1 cellular context compared by ENCODE assay signal in the genomic region with DNA sequence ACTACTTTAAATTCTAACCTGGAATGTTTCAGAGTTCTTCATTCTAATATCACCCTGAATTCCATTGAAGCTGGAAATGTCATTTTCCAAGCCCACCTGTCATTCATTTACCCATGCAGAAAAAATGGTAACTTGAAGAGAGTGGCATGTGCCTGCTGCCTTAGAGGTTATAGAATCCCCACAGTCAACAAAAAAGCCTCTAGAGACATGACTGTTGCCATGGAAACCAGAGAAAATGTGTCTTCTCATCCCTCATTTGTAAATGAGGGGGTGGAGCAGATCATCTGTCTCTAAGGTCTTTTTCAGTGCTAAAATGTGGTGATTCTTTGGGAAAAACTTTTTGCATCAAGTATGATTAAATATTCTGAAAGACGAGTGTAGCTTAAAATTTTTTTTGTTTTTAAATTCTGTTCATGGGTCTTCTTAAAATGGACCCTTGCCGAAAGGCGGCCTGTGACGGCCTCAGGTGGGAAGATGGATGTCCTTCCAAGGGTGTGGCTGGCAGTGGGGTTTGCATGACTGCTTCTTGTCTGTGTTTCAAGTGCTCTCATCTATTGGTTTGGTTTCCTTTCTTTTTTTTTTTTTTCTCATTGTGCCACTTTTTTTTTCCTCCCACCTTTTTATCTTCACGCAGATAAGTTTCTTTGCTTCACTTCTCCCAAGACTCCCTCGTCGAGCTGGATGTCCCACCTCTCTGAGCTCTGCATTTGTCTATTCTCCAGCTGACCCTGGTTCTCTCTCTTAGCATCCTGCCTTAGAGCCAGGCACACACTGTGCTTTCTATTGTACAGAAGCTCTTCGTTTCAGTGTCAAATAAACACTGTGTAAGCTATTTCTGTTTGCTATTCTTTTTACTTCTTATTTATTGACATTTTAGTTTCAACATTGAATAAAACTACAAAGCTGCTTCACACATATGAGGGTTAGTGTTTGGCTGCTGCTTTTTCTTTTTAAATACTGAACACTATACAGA.
TF ChIP-seq lines count a peak whose summit lies in the region.

No MANE protein-coding gene starts in this region.

TF ChIP-seq in K562, 482 proteins besides CTCF, POLR2A, EP300 and RAD21 (continued from another document):
- TF ChIP-seq, protein P1, sequence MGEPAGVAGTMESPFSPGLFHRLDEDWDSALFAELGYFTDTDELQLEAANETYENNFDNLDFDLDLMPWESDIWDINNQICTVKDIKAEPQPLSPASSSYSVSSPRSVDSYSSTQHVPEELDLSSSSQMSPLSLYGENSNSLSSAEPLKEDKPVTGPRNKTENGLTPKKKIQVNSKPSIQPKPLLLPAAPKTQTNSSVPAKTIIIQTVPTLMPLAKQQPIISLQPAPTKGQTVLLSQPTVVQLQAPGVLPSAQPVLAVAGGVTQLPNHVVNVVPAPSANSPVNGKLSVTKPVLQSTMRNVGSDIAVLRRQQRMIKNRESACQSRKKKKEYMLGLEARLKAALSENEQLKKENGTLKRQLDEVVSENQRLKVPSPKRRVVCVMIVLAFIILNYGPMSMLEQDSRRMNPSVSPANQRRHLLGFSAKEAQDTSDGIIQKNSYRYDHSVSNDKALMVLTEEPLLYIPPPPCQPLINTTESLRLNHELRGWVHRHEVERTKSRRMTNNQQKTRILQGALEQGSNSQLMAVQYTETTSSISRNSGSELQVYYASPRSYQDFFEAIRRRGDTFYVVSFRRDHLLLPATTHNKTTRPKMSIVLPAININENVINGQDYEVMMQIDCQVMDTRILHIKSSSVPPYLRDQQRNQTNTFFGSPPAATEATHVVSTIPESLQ (CRISPR knock-in tag; IDR thresholded peaks at IDR 0.05) = no peak
- peak; percentile 96 for TF ChIP-seq RFX1 (IDR thresholded peaks at IDR 0.05)
- TF ChIP-seq C11orf30 (IDR thresholded peaks at IDR 0.05; ENCODE audit: low read depth) = peak; percentile 40; the same call in 1 of the 2 replicates
- no peak for TF ChIP-seq PCBP2 (IDR thresholded peaks at IDR 0.05; ENCODE audit: low read depth, low read length, poor library complexity, severe bottlenecking)
- no peak for TF ChIP-seq ZNF143 (CRISPR knock-in tag; IDR thresholded peaks at IDR 0.05)
- TF ChIP-seq, protein P2, sequence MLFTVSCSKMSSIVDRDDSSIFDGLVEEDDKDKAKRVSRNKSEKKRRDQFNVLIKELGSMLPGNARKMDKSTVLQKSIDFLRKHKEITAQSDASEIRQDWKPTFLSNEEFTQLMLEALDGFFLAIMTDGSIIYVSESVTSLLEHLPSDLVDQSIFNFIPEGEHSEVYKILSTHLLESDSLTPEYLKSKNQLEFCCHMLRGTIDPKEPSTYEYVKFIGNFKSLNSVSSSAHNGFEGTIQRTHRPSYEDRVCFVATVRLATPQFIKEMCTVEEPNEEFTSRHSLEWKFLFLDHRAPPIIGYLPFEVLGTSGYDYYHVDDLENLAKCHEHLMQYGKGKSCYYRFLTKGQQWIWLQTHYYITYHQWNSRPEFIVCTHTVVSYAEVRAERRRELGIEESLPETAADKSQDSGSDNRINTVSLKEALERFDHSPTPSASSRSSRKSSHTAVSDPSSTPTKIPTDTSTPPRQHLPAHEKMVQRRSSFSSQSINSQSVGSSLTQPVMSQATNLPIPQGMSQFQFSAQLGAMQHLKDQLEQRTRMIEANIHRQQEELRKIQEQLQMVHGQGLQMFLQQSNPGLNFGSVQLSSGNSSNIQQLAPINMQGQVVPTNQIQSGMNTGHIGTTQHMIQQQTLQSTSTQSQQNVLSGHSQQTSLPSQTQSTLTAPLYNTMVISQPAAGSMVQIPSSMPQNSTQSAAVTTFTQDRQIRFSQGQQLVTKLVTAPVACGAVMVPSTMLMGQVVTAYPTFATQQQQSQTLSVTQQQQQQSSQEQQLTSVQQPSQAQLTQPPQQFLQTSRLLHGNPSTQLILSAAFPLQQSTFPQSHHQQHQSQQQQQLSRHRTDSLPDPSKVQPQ (CRISPR knock-in tag; IDR thresholded peaks at IDR 0.05; ENCODE audit: borderline replicate concordance) = no peak
- TF ChIP-seq CSDE1 (IDR thresholded peaks at IDR 0.05) = peak in 1 of 2 experiments; percentile 75; a peak in 1 of 4 replicates
- no peak for TF ChIP-seq SIN3A (IDR thresholded peaks at IDR 0.05; ENCODE audit: borderline replicate concordance in 2 of 2, control insufficient read depth in 1 of 2, low read depth in 2 of 2, low read length in 2 of 2)
- no peak for TF ChIP-seq ZNF12 (CRISPR knock-in tag; IDR thresholded peaks at IDR 0.05)
- no peak for TF ChIP-seq BMI1 (IDR thresholded peaks at IDR 0.05; ENCODE audit: low read length)
- peak; percentile 21; the same call in 1 of the 2 replicates for TF ChIP-seq ZNF316 (IDR thresholded peaks at IDR 0.05)
- TF ChIP-seq NFE2 (IDR thresholded peaks at IDR 0.05; ENCODE audit: low read depth) = peak; percentile 53; the same call in 1 of the 2 replicates
- no peak for TF ChIP-seq ZNF3 (CRISPR knock-in tag; IDR thresholded peaks at IDR 0.05)
- no peak for TF ChIP-seq SNRNP70 (optimal IDR thresholded peaks at IDR 0.05; ENCODE audit: low read depth, low read length)
- TF ChIP-seq RBM14 (IDR thresholded peaks at IDR 0.05; ENCODE audit: borderline replicate concordance, insufficient read depth, low read depth, low read length) = no peak
- TF ChIP-seq EGR1 (conservative IDR thresholded peaks at IDR 0.05) = peak; percentile 42; the same call in 1 of the 2 replicates
- no peak for TF ChIP-seq PYGO2 (tag; IDR thresholded peaks at IDR 0.05)
- TF ChIP-seq CBX1 (IDR thresholded peaks at IDR 0.05; ENCODE audit: low read depth) = no peak
- no peak for TF ChIP-seq ATF3 (IDR thresholded peaks at IDR 0.05)
- no peak for TF ChIP-seq ATF3 (CRISPR knock-in tag; conservative IDR thresholded peaks at IDR 0.05)
- TF ChIP-seq, protein P3, sequence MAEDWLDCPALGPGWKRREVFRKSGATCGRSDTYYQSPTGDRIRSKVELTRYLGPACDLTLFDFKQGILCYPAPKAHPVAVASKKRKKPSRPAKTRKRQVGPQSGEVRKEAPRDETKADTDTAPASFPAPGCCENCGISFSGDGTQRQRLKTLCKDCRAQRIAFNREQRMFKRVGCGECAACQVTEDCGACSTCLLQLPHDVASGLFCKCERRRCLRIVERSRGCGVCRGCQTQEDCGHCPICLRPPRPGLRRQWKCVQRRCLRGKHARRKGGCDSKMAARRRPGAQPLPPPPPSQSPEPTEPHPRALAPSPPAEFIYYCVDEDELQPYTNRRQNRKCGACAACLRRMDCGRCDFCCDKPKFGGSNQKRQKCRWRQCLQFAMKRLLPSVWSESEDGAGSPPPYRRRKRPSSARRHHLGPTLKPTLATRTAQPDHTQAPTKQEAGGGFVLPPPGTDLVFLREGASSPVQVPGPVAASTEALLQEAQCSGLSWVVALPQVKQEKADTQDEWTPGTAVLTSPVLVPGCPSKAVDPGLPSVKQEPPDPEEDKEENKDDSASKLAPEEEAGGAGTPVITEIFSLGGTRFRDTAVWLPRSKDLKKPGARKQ (CRISPR knock-in tag; IDR thresholded peaks at IDR 0.05) = no peak
- TF ChIP-seq XRCC3 (IDR thresholded peaks at IDR 0.05) = no peak
- TF ChIP-seq, protein P4, sequence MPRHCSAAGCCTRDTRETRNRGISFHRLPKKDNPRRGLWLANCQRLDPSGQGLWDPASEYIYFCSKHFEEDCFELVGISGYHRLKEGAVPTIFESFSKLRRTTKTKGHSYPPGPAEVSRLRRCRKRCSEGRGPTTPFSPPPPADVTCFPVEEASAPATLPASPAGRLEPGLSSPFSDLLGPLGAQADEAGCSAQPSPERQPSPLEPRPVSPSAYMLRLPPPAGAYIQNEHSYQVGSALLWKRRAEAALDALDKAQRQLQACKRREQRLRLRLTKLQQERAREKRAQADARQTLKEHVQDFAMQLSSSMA (CRISPR knock-in tag; IDR thresholded peaks at IDR 0.05) = no peak
- TF ChIP-seq HOMEZ (CRISPR knock-in tag; IDR thresholded peaks at IDR 0.05) = no peak
- TF ChIP-seq MTA1 (IDR thresholded peaks at IDR 0.05; ENCODE audit: borderline replicate concordance) = no peak
